Comparison of ENCODE assay signal across 8 cellular contexts in the genomic region with DNA sequence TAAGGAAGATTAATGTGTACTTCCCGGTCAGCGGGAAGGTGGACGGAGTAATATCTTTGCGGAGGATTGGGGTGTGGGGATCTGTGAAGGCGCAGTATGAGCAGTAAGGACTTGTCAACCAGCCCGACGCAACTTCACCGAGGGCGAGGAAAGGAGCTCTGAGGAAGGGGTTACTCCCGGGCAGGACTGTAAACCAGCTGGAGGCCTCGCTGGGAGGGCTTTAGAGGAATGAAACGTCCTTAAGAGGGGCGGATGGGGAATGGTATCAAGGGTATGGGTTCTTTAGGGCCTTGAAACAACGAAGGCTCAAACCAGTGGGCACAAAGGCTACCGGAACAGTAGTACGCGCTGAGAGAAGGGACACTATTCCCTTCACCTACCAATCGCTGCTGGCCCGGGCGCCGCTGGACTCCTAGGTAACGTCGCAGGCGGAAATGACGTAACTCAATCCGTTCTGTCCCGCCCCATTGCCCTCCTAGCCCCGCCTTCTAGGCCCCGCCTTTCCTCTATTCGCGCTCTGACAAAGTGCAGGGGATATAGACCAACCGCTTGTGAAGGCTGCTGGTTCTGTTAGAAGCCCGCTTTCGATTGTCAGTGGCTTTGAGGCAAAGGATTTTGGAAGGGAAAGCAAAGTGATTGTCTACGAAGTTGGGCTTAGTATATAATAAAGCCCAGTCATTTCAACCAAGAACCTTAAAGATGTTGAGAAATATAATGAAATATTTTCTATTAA. TPM values are rescaled to one million over a fixed set of nuclear protein-coding genes. Genes with fewer than 3 reads are reported as not detected.
A peak's percentile ranks its signal among the peaks of the same experiment; 100 is the strongest.
DNase-seq lines count a peak whose midpoint lies in the region; ATAC-seq lines count a peak whose summit lies in the region.

A gene with protein sequence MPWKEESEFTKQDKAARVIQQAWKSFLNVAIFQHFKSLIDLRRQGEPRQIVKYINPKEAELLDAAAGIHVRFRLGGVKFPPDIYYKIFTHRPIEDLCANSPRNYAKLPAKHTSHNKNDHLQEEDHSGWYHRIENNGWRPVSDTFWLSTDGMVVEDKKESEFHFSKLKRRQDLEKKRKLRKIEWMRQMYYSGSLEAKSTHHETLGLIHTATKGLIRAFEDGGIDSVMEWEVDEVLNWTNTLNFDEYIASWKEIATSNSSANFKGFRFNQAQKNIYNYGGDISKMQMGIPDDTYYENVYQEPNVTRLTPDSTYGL (minus strand): TSS at position 439 of the 733 bp plus-strand sequence. CDS start 5,970 bp downstream, outside the sequence.

- ATAC-seq in GM21367 (IDR thresholded peaks at IDR 0.05; ENCODE audit: unreplicated experiment), result peak; percentile 98
- ATAC-seq in effector memory CD8-positive, alpha-beta T cell (replicated peaks), result peak; percentile 94

- H3K36me3 Mint-ChIP-seq in effector memory CD8-positive, alpha-beta T cell (ENCODE audit: insufficient read depth), result peaks cover 18% of the 10 kb centered on the region

- no peaks in the 10 kb centered on the region for H3K27me3 Mint-ChIP-seq in effector memory CD8-positive, alpha-beta T cell

- H3K4me1 Mint-ChIP-seq in effector memory CD8-positive, alpha-beta T cell (ENCODE audit: low read depth in 2 of 2), result peaks cover 8 to 22% of the 10 kb centered on the region in 2 donors

- H3K27ac Mint-ChIP-seq in effector memory CD8-positive, alpha-beta T cell, result peak within 1 kb of the TSS; percentile 99 to 100

- DNase-seq in COR-L47 (lab: John Stamatoyannopoulos, UW) (peak; percentile 96), HT1080 (ENCODE audit: low read depth) (peak; percentile 94), NOMO-1 (lab: John Stamatoyannopoulos, UW; ENCODE audit: unreplicated experiment in 2 of 2) (peak; percentile 90 to 95), medulla oblongata (ENCODE audit: extremely low spot score) (peak; percentile 99)
- peak; percentile 74 to 86 (median 85) for DNase-seq in activated CD8-positive, alpha-beta memory T cell treated with anti-CD3 and anti-CD28 coated beads for 48 hours (ENCODE audit: low read depth in 2 of 3, low spot score in 2 of 3)
- DNase-seq in effector memory CD8-positive, alpha-beta T cell, result peak; percentile 96 to 98 (median 97)
- DNase-seq in stimulated activated CD4-positive, alpha-beta T cell treated with anti-CD3 and anti-CD28 coated beads, TNF-alpha, amount 100 ng/mL, for 48 hours (ENCODE audit: low read depth in 3 of 3), result peak; percentile 88 to 92 (median 88)

- H3K4me3 Mint-ChIP-seq in effector memory CD8-positive, alpha-beta T cell, result peak within 1 kb of the TSS; percentile 94 to 95

- H3K9me3 Mint-ChIP-seq in effector memory CD8-positive, alpha-beta T cell, result no peaks in the 10 kb centered on the region

RNA-seq across cellular contexts. Expression of the gene that starts here (rescaled TPM):
- not detected in 2 replicates for total RNA-seq in HT1080 (2014; rRNA removed; shearing (Covaris generic))
- 0.66 and 0.99 TPM in 2 replicates for polyA plus RNA-seq in HT1080 (2015; cell fraction: cytosol; rRNA removed)
- 0.39 and 0.66 TPM in 2 replicates for polyA plus RNA-seq in HT1080 (2015; cell fraction: nucleus; rRNA removed)

Comparison
In these comparisons a context has a peak if more than half of its experiments do, and no peak if none do; other contexts are left out.
1. Peak in every context shown above with its lines: DNase-seq and ATAC-seq.
2. Peak in DNase-seq in HT1080; RNA of the gene not detected or under 1 TPM.